22 cellular contexts compared by ENCODE assay signal in genomic region chr2:102284611-102285010, GRCh38. TPM values are rescaled to one million over a fixed set of nuclear protein-coding genes. Genes with fewer than 3 reads are reported as not detected.
DNase-seq lines count a peak whose midpoint lies in the region; ATAC-seq, FAIRE-seq and TF ChIP-seq lines count a peak whose summit lies in the region.
"Had no signal": no experiment of that assay in that cellular context is flagged by ENCODE, and none has a peak within 500 bp of the region (broad histone marks: within the 10 kb centered on the region; RNA-seq: fewer than 3 reads in every experiment).

No MANE protein-coding gene starts in this region.

- no peak overlapping the region for H3K4me3 Mint-ChIP-seq in activated CD4-positive, alpha-beta T cell treated with anti-CD3 and anti-CD28 coated beads, Interleukin-2, amount 10 ng/mL, durations not matched to agents 24 days and 14 days
- H3K4me3 Mint-ChIP-seq: CD4-positive, alpha-beta T cell; GM23338; HFFc6 had no signal

- intact Hi-C loops in activated CD4-positive, alpha-beta T cell treated with anti-CD3 and anti-CD28 coated beads, Interleukin-2, amount 10 ng/mL, durations not matched to agents 24 days and 14 days (cut with micrococcal nuclease): no loop called here
- intact Hi-C loops in kidney (cut with DNase I): no loop called here

- peaks cover 13% of the 10 kb centered on the region for H3K4me1 Mint-ChIP-seq in activated CD4-positive, alpha-beta T cell treated with anti-CD3 and anti-CD28 coated beads, Interleukin-2, amount 10 ng/mL, durations not matched to agents 24 days and 14 days
- H3K4me1 Mint-ChIP-seq: GM23338 had no signal

- H4K91ac ChIP-seq in trophoblast cell (ENCODE audit: low read depth, low read length): no peak overlapping the region

- H3K79me1 ChIP-seq in trophoblast cell (ENCODE audit: low read length): no peaks in the 10 kb centered on the region

- ATAC-seq in GM18858 (IDR thresholded peaks at IDR 0.05; ENCODE audit: unreplicated experiment): no peak
- ATAC-seq: A549, GM23338, HCT116, K562 had no signal

- H3K9me3 Mint-ChIP-seq in activated CD4-positive, alpha-beta T cell treated with anti-CD3 and anti-CD28 coated beads, Interleukin-2, amount 10 ng/mL, durations not matched to agents 24 days and 14 days: peaks cover 6% of the 10 kb centered on the region
- H3K9me3 Mint-ChIP-seq: CD4-positive, alpha-beta T cell; GM23338; HFFc6 had no signal

- H3K4me1 ChIP-seq in trophoblast cell (ENCODE audit: control insufficient read depth in 1 of 2, insufficient read depth in 2 of 2, low read length in 2 of 2) (peaks cover 0 to 2% of the 10 kb centered on the region in 2 experiments), kidney (ENCODE audit: control insufficient read depth in 1 of 2, insufficient read depth in 1 of 2, low read depth in 1 of 2, low read length in 2 of 2) (no peaks in the 10 kb centered on the region)
- H3K4me1 ChIP-seq: A549, Caco-2 had no signal

- no peak overlapping the region for H3K18ac ChIP-seq in trophoblast cell (ENCODE audit: low read length)

- H3K9me3 ChIP-seq in trophoblast cell (ENCODE audit: insufficient read depth, low read depth, low read length) (no peaks in the 10 kb centered on the region), kidney (ENCODE audit: control insufficient read depth in 1 of 2, low read length in 2 of 2) (no peaks in the 10 kb centered on the region)
- H3K9me3 ChIP-seq: A549, Caco-2 had no signal

- peaks cover 3% of the 10 kb centered on the region for H3K27me3 Mint-ChIP-seq in activated CD4-positive, alpha-beta T cell treated with anti-CD3 and anti-CD28 coated beads, Interleukin-2, amount 10 ng/mL, durations not matched to agents 24 days and 14 days
- H3K27me3 Mint-ChIP-seq: CD4-positive, alpha-beta T cell had no signal

- no peak overlapping the region for H2AFZ ChIP-seq in trophoblast cell (ENCODE audit: insufficient read depth, low read length, poor library complexity)
- H2AFZ ChIP-seq: GM23338 had no signal

- no peak overlapping the region for H2AK5ac ChIP-seq in trophoblast cell (ENCODE audit: low read length)

- H3K4ac ChIP-seq in trophoblast cell (ENCODE audit: low read depth, low read length): no peak overlapping the region

- peak; percentile 35 for DNase-seq in activated CD4-positive, alpha-beta T cell treated with anti-CD3 and anti-CD28 coated beads, Interleukin-2, amount 10 ng/mL, durations not matched to agents 24 days and 14 days
- DNase-seq in activated CD4-positive, alpha-beta T cell treated with anti-CD3 and anti-CD28 coated beads, Interleukin-2, amount 50 U/mL, for 48 hours: no peak
- DNase-seq in astrocyte of the hippocampus (ENCODE audit: low read depth, low spot score) (peak; percentile 29), trophoblast cell (peak in 1 of 2 donors; percentile 60), kidney (no peak), NCI-H510A (lab: John Stamatoyannopoulos, UW) (no peak)
- DNase-seq: Caco-2; CD4-positive, alpha-beta T cell; GDM1; H7; HFFc6 had no signal

- no peak overlapping the region for H3K27ac Mint-ChIP-seq in activated CD4-positive, alpha-beta T cell treated with anti-CD3 and anti-CD28 coated beads, Interleukin-2, amount 10 ng/mL, durations not matched to agents 24 days and 14 days
- H3K27ac Mint-ChIP-seq: CD4-positive, alpha-beta T cell; GM23338; HFFc6 had no signal

- no peak overlapping the region for H2BK12ac ChIP-seq in trophoblast cell (ENCODE audit: low read length)

- H3K9ac ChIP-seq in trophoblast cell (ENCODE audit: low read length) (peak overlapping the region; percentile 30), kidney (ENCODE audit: low read length in 2 of 2) (no peak overlapping the region)

- no peak overlapping the region for H2BK5ac ChIP-seq in trophoblast cell (ENCODE audit: low read depth, low read length, poor library complexity)

- no peak overlapping the region for H3K23ac ChIP-seq in trophoblast cell (ENCODE audit: low read length)

- H3K36me3 Mint-ChIP-seq in activated CD4-positive, alpha-beta T cell treated with anti-CD3 and anti-CD28 coated beads, Interleukin-2, amount 10 ng/mL, durations not matched to agents 24 days and 14 days (ENCODE audit: low read depth): no peaks in the 10 kb centered on the region

- no peak overlapping the region for H3K4me2 ChIP-seq in trophoblast cell (ENCODE audit: low read length)
- H3K4me2 ChIP-seq: A549, GM23338 had no signal

- H3K79me2 ChIP-seq in trophoblast cell (ENCODE audit: control insufficient read depth, insufficient read depth, low read length, poor library complexity): no peaks in the 10 kb centered on the region

- H2BK120ac ChIP-seq in trophoblast cell (ENCODE audit: insufficient read depth, low read length, poor library complexity): no peak overlapping the region

- no peak for TF ChIP-seq CTCF in kidney (IDR thresholded peaks at IDR 0.05; ENCODE audit: borderline replicate concordance, extremely low read depth, insufficient read depth)

- H3K4me3 ChIP-seq in trophoblast cell (ENCODE audit: low read depth, low read length) (no peak overlapping the region), kidney (ENCODE audit: low read length in 2 of 2) (no peak overlapping the region)
- H3K4me3 ChIP-seq: A549, GM23338, K562 had no signal

- H4K12ac ChIP-seq in trophoblast cell (ENCODE audit: low read depth, low read length): no peak overlapping the region

- no peak overlapping the region for H3K27ac ChIP-seq in trophoblast cell (ENCODE audit: low read depth, low read length)
- no peak overlapping the region for H3K27ac ChIP-seq in kidney (ENCODE audit: low read depth in 2 of 2, low read length in 2 of 2)
- H3K27ac ChIP-seq: 22Rv1, A549, C4-2B, HL-60 had no signal

- FAIRE-seq in kidney (lab: Jason Lieb, UNC): no peak
- FAIRE-seq: A549, D721Med had no signal

- WGBS in trophoblast cell (ENCODE audit: extremely low coverage, insufficient coverage, insufficient read length): no CpG with 5 or more reads among the region's 3 CpGs

- H3K36me3 ChIP-seq in trophoblast cell (ENCODE audit: control insufficient read depth in 1 of 2, insufficient read depth in 2 of 2, low read length in 2 of 2) (no peaks in the 10 kb centered on the region), kidney (ENCODE audit: control insufficient read depth in 1 of 2, insufficient read depth in 2 of 2, low read length in 2 of 2) (no peaks in the 10 kb centered on the region)

- no peak overlapping the region for H3K14ac ChIP-seq in trophoblast cell (ENCODE audit: low read length)

- H3K27me3 ChIP-seq in trophoblast cell (ENCODE audit: insufficient read depth, low read length): no peaks in the 10 kb centered on the region

- no peak overlapping the region for H4K8ac ChIP-seq in trophoblast cell (ENCODE audit: low read depth, low read length)

RNA-seq across cellular contexts. Expression of gene IL1RL1, which starts 26.8 kb away (rescaled TPM):
- 0.54 and 0.84 TPM in 2 replicates for total RNA-seq in activated CD4-positive, alpha-beta T cell treated with anti-CD3 and anti-CD28 coated beads, Interleukin-2, amount 10 ng/mL, durations not matched to agents 24 days and 14 days
- polyA plus RNA-seq in trophoblast cell (2013): not detected in 2 replicates
- total RNA-seq in kidney: 32.3 TPM
- polyA plus RNA-seq in kidney (ENCODE audit: insufficient read depth, low read depth, low replicate concordance): 102 TPM
- total RNA-seq: Caco-2; CD4-positive, alpha-beta T cell; GM23338; H7; HFFc6; HT1080 had no signal
- polyA plus RNA-seq: BJ, GM23338 had no signal

Comparison
In these comparisons a context has a peak if more than half of its experiments do, and no peak if none do; other contexts are left out.
1. DNase-seq: peak in activated CD4-positive, alpha-beta T cell treated with anti-CD3 and anti-CD28 coated beads, Interleukin-2, amount 10 ng/mL, durations not matched to agents 24 days and 14 days (single experiment) and astrocyte of the hippocampus (single experiment); none in activated CD4-positive, alpha-beta T cell treated with anti-CD3 and anti-CD28 coated beads, Interleukin-2, amount 50 U/mL, for 48 hours (0 of 2), kidney (single experiment) and NCI-H510A (single experiment).
2. RNA of gene IL1RL1, which starts 26.8 kb away (total RNA-seq): 32.3 TPM in kidney (single experiment); 0.54 to 0.84 TPM in activated CD4-positive, alpha-beta T cell treated with anti-CD3 and anti-CD28 coated beads, Interleukin-2, amount 10 ng/mL, durations not matched to agents 24 days and 14 days; every median in the first group is over 10 times any median in the second.